Comparison of ENCODE assay signal across 8 cellular contexts in the genomic region with DNA sequence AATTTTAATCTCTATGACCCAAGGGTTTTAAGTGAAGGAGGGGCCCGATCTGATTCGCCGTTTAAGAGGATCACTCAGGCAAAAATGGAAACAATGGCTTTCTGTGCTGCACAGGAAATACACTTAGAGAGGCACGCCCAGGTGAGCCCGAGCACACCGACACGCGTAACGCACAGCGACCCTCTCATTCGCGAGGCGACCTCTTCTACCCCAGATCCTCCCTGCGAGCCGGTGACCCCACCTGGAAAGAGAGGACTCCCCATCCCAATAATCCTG. TPM values are rescaled to one million over a fixed set of nuclear protein-coding genes. Genes with fewer than 3 reads are reported as not detected.
A peak's percentile ranks its signal among the peaks of the same experiment; 100 is the strongest.
DNase-seq lines count a peak whose midpoint lies in the region; ATAC-seq, FAIRE-seq and TF ChIP-seq lines count a peak whose summit lies in the region.

No MANE protein-coding gene starts in this region.

- 0% methylated on average over 15 of the region's 15 CpGs for WGBS in K562 (ENCODE audit: insufficient coverage, low coverage, missing lambda C conversion rate)

- no peaks in the 10 kb centered on the region for H4K20me1 ChIP-seq in K562 (replicated peaks; ENCODE audit: control insufficient read depth, insufficient read depth, low read length)

- H3K9ac ChIP-seq in K562 (ENCODE audit: insufficient read depth in 1 of 2, low read depth in 2 of 2, low read length in 2 of 2) (peak overlapping the region; percentile 67 to 93), mucosa of rectum (ENCODE audit: low read depth in 1 of 2, low read length in 2 of 2) (peak overlapping the region; percentile 86 to 97)

- intact Hi-C loops in A673 (cut with micrococcal nuclease; ENCODE audit: unreplicated experiment), result loop anchor here (1.0 kb wide), 1 partner anchor 14 kb away; no protein-coding TSS in a partner anchor
- intact Hi-C loops in K562 (cut with micrococcal nuclease), result loop anchor here (2.0 to 10.0 kb wide), 2 partner anchors 28 to 98 kb away; a partner anchor contains a TSS

- CTCF ChIA-PET in A673 (lab: Charles Lee) (no interaction called here), K562 (lab: Yijun Ruan, JAX; ENCODE audit: low intra/inter-chr PET ratio) (no interaction called here)

- H3K27ac ChIP-seq in A673 (ENCODE audit: low read depth, low read length, poor library complexity, severe bottlenecking) (no peak overlapping the region), K562 (ENCODE audit: extremely low read depth, low read depth, low read length) (peak overlapping the region; percentile 65), mucosa of rectum (ENCODE audit: low read depth in 2 of 2, low read length in 2 of 2) (peak overlapping the region; percentile 99)

- H3K27me3 ChIP-seq in A673 (replicated peaks; ENCODE audit: insufficient read depth, low read depth, low read length, poor library complexity) (no peaks in the 10 kb centered on the region), K562 (ENCODE audit: control insufficient read depth in 2 of 2, insufficient read depth in 2 of 2, low read length in 2 of 2) (no peaks in the 10 kb centered on the region), mucosa of rectum (ENCODE audit: control insufficient read depth in 2 of 2, insufficient read depth in 2 of 2, low read length in 2 of 2) (peaks cover 0 to 3% of the 10 kb centered on the region in 2 donors)

- H3K9me3 ChIP-seq in A673 (ENCODE audit: low read depth, low read length, poor library complexity, severe bottlenecking) (no peaks in the 10 kb centered on the region), K562 (replicated peaks; ENCODE audit: control insufficient read depth, insufficient read depth, low read depth, low read length) (no peaks in the 10 kb centered on the region), mucosa of rectum (ENCODE audit: control insufficient read depth in 2 of 2, low read length in 2 of 2) (no peaks in the 10 kb centered on the region)

- H3K4me1 ChIP-seq in A673 (ENCODE audit: insufficient read depth, low read length, poor library complexity, severe bottlenecking) (peaks cover 11% of the 10 kb centered on the region), K562 (replicated peaks in 1 of 2; ENCODE audit: control insufficient read depth in 2 of 2, insufficient read depth in 2 of 2, low read length in 2 of 2) (peaks cover 9 to 23% of the 10 kb centered on the region in 2 experiments), mucosa of rectum (ENCODE audit: control insufficient read depth in 2 of 2, insufficient read depth in 2 of 2, low read length in 2 of 2) (peaks cover 17 to 25% of the 10 kb centered on the region in 2 donors)

- H2AFZ ChIP-seq in K562 (ENCODE audit: low read depth, low read length), result peak overlapping the region; percentile 95

- H3K4me2 ChIP-seq in K562 (ENCODE audit: insufficient read depth, low read length), result peak overlapping the region; percentile 91

- in situ Hi-C loops in K562 (cut with MboI), result no loop called here

- POLR2A ChIA-PET in A673 (lab: Charles Lee; ENCODE audit: low non-redundant PET) (no interaction called here), K562 (lab: Yijun Ruan, JAX) (interaction anchor here (0.7 to 1.6 kb wide), 5 partner anchors 13 to 236 kb away, joined by 3 to 7 read pairs (median 5); a partner anchor contains a TSS)

- no peaks in the 10 kb centered on the region for H3K36me3 ChIP-seq in A673 (ENCODE audit: insufficient read depth, low read length, poor library complexity, severe bottlenecking)
- no peaks in the 10 kb centered on the region for H3K36me3 ChIP-seq in K562 (ENCODE audit: control insufficient read depth, insufficient read depth, low read length)
- peaks cover 0 to 4% of the 10 kb centered on the region in 2 donors for H3K36me3 ChIP-seq in mucosa of rectum (ENCODE audit: control insufficient read depth in 2 of 2, insufficient read depth in 2 of 2, low read length in 2 of 2)

- H3K4me3 ChIP-seq in A673 (ENCODE audit: low read depth, low read length, poor library complexity, severe bottlenecking), result peak overlapping the region; percentile 52
- H3K4me3 ChIP-seq in K562, result peak overlapping the region; percentile 64
- H3K4me3 ChIP-seq in mucosa of rectum (ENCODE audit: low read length in 2 of 2), result peak overlapping the region; percentile 80 to 88

- ATAC-seq in GM19324 (IDR thresholded peaks at IDR 0.05; ENCODE audit: low FRiP score, unreplicated experiment) (peak; percentile 18), K562 (peak; percentile 54)

- no peak for TF ChIP-seq EP300 in K562 (IDR thresholded peaks at IDR 0.05; ENCODE audit: low read length)

- peaks cover 4% of the 10 kb centered on the region for H3K9me1 ChIP-seq in K562 (ENCODE audit: control insufficient read depth, insufficient read depth, low read length)

- TF ChIP-seq CTCF in A673 (conservative IDR thresholded peaks at IDR 0.05; ENCODE audit: low read depth, low read length) (no peak), K562 (IDR thresholded peaks at IDR 0.05 in 2 of 3, conservative IDR thresholded peaks at IDR 0.05 in 1 of 3; ENCODE audit: insufficient read depth in 2 of 3, low read depth in 1 of 3, low read length in 3 of 3) (no peak)

- no peak for DNase-seq in A673 (ENCODE audit: low spot score)
- peak; percentile 42 for DNase-seq in HPDE6-E6E7 (ENCODE audit: extremely low spot score)
- DNase-seq in K562 (ENCODE audit: extremely low read depth in 1 of 4, low spot score in 3 of 4), result peak in 2 of 4 experiments; percentile 17 to 55
- DNase-seq in cerebellar nuclear complex (lab: John Stamatoyannopoulos, UW), result no peak
- DNase-seq in nucleus accumbens (lab: John Stamatoyannopoulos, UW), result no peak
- DNase-seq in activated effector memory CD4-positive, alpha-beta T cell treated with Interleukin-2 at 50 U/mL for 16 hours, result no peak

- no peak for TF ChIP-seq RAD21 in K562 (CRISPR knock-in tag; conservative IDR thresholded peaks at IDR 0.05 in 1 of 2, IDR thresholded peaks at IDR 0.05 in 1 of 2)

- no peak; the same call in 1 of the 2 replicates for TF ChIP-seq POLR2A in K562 (conservative IDR thresholded peaks at IDR 0.05)

- H3K79me2 ChIP-seq in K562 (ENCODE audit: control insufficient read depth, insufficient read depth, low read length), result peaks cover 13% of the 10 kb centered on the region

- no TSS peak for BruUV-seq in A673 (replicated peaks; lab: Mats Ljungman, UMichigan)
- no TSS peak for BruUV-seq in K562 (replicated peaks; lab: Mats Ljungman, UMichigan)

- FAIRE-seq in K562 (lab: Jason Lieb, UNC), result no peak

RNA-seq across cellular contexts. Expression of a gene that starts 0.2 kb away (rescaled TPM):
- total RNA-seq in A673 (2021) (0.95 and 1.7 TPM in 2 replicates), K562 (2014; rRNA removed) (20.0 and 25.9 TPM in 2 replicates), K562 (2014; rRNA removed; fragmentation: Illumina TruSeq; extraction: Trizol) (3.0 and 4.8 TPM in 2 replicates), K562 (2015; rRNA removed; fragmentation: Illumina TruSeq; extraction: Trizol) (8.6 and 8.9 TPM in 2 replicates), K562 (2021) (19.4 and 26.3 TPM in 2 replicates)
- total RNA-seq in K562 (2011; cell fraction: chromatin; rRNA removed; ENCODE audit: low replicate concordance), result 17.3 and 38.7 TPM in 2 replicates
- total RNA-seq in K562 (2011; cell fraction: nucleolus; rRNA removed), result 28.7 and 29.6 TPM in 2 replicates
- total RNA-seq in K562 (2011; cell fraction: nucleoplasm; rRNA removed), result 21.3 and 22.0 TPM in 2 replicates
- polyA plus RNA-seq in K562 (2011; rRNA removed) (8.7 and 13.4 TPM in 2 replicates), K562 (2014; fragmentation: Illumina TruSeq; extraction: Trizol) (9.6 and 17.7 TPM in 2 replicates), K562 (2014; fragmentation: Nextera tagmentation; extraction: Ambion mirVana) (under 1 TPM; 0.75 to 0.83 TPM), K562 (2014; rRNA removed) (19.8 and 24.8 TPM in 2 replicates)
- 12.2 and 22.2 TPM in 2 replicates for polyA plus RNA-seq in K562 (2011; cell fraction: cytosol; rRNA removed)
- polyA plus RNA-seq in K562 (2011; cell fraction: nucleus; rRNA removed), result 20.1 and 35.1 TPM in 2 replicates
- polyA plus RNA-seq in K562 (2012), result 10.3 and 10.8 TPM in 2 replicates
- 3.0 and 4.7 TPM in 2 replicates for polyA minus RNA-seq in K562 (2011; rRNA and poly(A)+ RNA removed)
- 8.7 and 11.1 TPM in 2 replicates for polyA minus RNA-seq in K562 (2011; cell fraction: cytosol; rRNA and poly(A)+ RNA removed)
- 17.0 and 18.8 TPM in 2 replicates for polyA minus RNA-seq in K562 (2011; cell fraction: nucleus; rRNA and poly(A)+ RNA removed)

RNA-seq across cellular contexts. Expression of a gene that starts 5.5 kb away (rescaled TPM):
- 51.6 and 54.9 TPM in 2 replicates for total RNA-seq in A673 (2021)
- 12.0 and 34.0 TPM in 2 replicates for total RNA-seq in K562 (2011; cell fraction: chromatin; rRNA removed; ENCODE audit: low replicate concordance)
- total RNA-seq in K562 (2011; cell fraction: nucleolus; rRNA removed), result 15.5 and 23.5 TPM in 2 replicates
- 12.6 and 13.2 TPM in 2 replicates for total RNA-seq in K562 (2011; cell fraction: nucleoplasm; rRNA removed)
- 13.6 and 13.7 TPM in 2 replicates for total RNA-seq in K562 (2014; rRNA removed)
- total RNA-seq in K562 (2014; rRNA removed; fragmentation: Illumina TruSeq; extraction: Trizol), result 8.7 and 9.4 TPM in 2 replicates
- total RNA-seq in K562 (2015; rRNA removed; fragmentation: Illumina TruSeq; extraction: Trizol), result 19.1 and 19.7 TPM in 2 replicates
- total RNA-seq in K562 (2021), result 17.3 and 20.1 TPM in 2 replicates
- polyA plus RNA-seq in K562 (2011; rRNA removed), result 8.4 and 18.5 TPM in 2 replicates
- 7.1 and 10.6 TPM in 2 replicates for polyA plus RNA-seq in K562 (2011; cell fraction: cytosol; rRNA removed)
- polyA plus RNA-seq in K562 (2011; cell fraction: nucleus; rRNA removed), result 19.2 and 28.2 TPM in 2 replicates
- polyA plus RNA-seq in K562 (2012), result 18.1 and 29.2 TPM in 2 replicates
- 12.4 and 13.3 TPM in 2 replicates for polyA plus RNA-seq in K562 (2014; fragmentation: Illumina TruSeq; extraction: Trizol)
- 1 to 10 TPM in 1 of 2 experiments, under 1 TPM in 1; 0.46 to 1.3 TPM for polyA plus RNA-seq in K562 (2014; fragmentation: Nextera tagmentation; extraction: Ambion mirVana)
- 10.9 and 11.1 TPM in 2 replicates for polyA plus RNA-seq in K562 (2014; rRNA removed)
- polyA minus RNA-seq in K562 (2011; rRNA and poly(A)+ RNA removed), result 10.3 and 18.3 TPM in 2 replicates
- 4.7 and 11.8 TPM in 2 replicates for polyA minus RNA-seq in K562 (2011; cell fraction: cytosol; rRNA and poly(A)+ RNA removed)
- 12.7 and 24.3 TPM in 2 replicates for polyA minus RNA-seq in K562 (2011; cell fraction: nucleus; rRNA and poly(A)+ RNA removed)

RNA-seq across cellular contexts. Expression of a gene that starts 27.5 kb away (rescaled TPM):
- total RNA-seq in A673 (2021) (70.2 and 79.2 TPM in 2 replicates), K562 (2014; rRNA removed) (57.4 and 61.8 TPM in 2 replicates), K562 (2014; rRNA removed; fragmentation: Illumina TruSeq; extraction: Trizol) (23.6 and 29.4 TPM in 2 replicates), K562 (2015; rRNA removed; fragmentation: Illumina TruSeq; extraction: Trizol) (34.6 and 36.1 TPM in 2 replicates), K562 (2021) (59.1 and 63.2 TPM in 2 replicates)
- total RNA-seq in K562 (2011; cell fraction: chromatin; rRNA removed; ENCODE audit: low replicate concordance), result 67.3 and 119 TPM in 2 replicates
- 65.3 and 66.5 TPM in 2 replicates for total RNA-seq in K562 (2011; cell fraction: nucleolus; rRNA removed)
- total RNA-seq in K562 (2011; cell fraction: nucleoplasm; rRNA removed), result 53.5 and 66.7 TPM in 2 replicates
- polyA plus RNA-seq in K562 (2011; rRNA removed) (29.1 and 39.3 TPM in 2 replicates), K562 (2014; fragmentation: Illumina TruSeq; extraction: Trizol) (56.2 and 56.7 TPM in 2 replicates), K562 (2014; fragmentation: Nextera tagmentation; extraction: Ambion mirVana) (1 to 10 TPM; 1.2 to 2.7 TPM), K562 (2014; rRNA removed) (66.6 and 66.8 TPM in 2 replicates)
- polyA plus RNA-seq in K562 (2011; cell fraction: cytosol; rRNA removed), result 22.8 and 30.6 TPM in 2 replicates
- polyA plus RNA-seq in K562 (2011; cell fraction: nucleus; rRNA removed), result 113 and 133 TPM in 2 replicates
- polyA plus RNA-seq in K562 (2012), result 47.5 and 50.8 TPM in 2 replicates
- 17.1 and 20.3 TPM in 2 replicates for polyA minus RNA-seq in K562 (2011; rRNA and poly(A)+ RNA removed)
- polyA minus RNA-seq in K562 (2011; cell fraction: cytosol; rRNA and poly(A)+ RNA removed), result 18.3 and 21.0 TPM in 2 replicates
- 21.3 and 30.1 TPM in 2 replicates for polyA minus RNA-seq in K562 (2011; cell fraction: nucleus; rRNA and poly(A)+ RNA removed)

RNA-seq across cellular contexts. Expression of a gene that starts 29.6 kb away (rescaled TPM):
- 36.4 and 37.4 TPM in 2 replicates for total RNA-seq in A673 (2021)
- total RNA-seq in K562 (2011; cell fraction: chromatin; rRNA removed; ENCODE audit: low replicate concordance), result 45.9 and 112 TPM in 2 replicates
- total RNA-seq in K562 (2011; cell fraction: nucleolus; rRNA removed), result 96.6 and 107 TPM in 2 replicates
- total RNA-seq in K562 (2011; cell fraction: nucleoplasm; rRNA removed), result 72.1 and 74.9 TPM in 2 replicates
- total RNA-seq in K562 (2014; rRNA removed), result 23.8 and 33.5 TPM in 2 replicates
- 12.3 and 16.4 TPM in 2 replicates for total RNA-seq in K562 (2014; rRNA removed; fragmentation: Illumina TruSeq; extraction: Trizol)
- total RNA-seq in K562 (2015; rRNA removed; fragmentation: Illumina TruSeq; extraction: Trizol), result 21.9 and 24.4 TPM in 2 replicates
- total RNA-seq in K562 (2021), result 31.1 and 33.1 TPM in 2 replicates
- polyA plus RNA-seq in K562 (2011; rRNA removed), result 29.8 and 46.5 TPM in 2 replicates
- polyA plus RNA-seq in K562 (2011; cell fraction: cytosol; rRNA removed), result 43.8 and 51.1 TPM in 2 replicates
- 180 and 195 TPM in 2 replicates for polyA plus RNA-seq in K562 (2011; cell fraction: nucleus; rRNA removed)
- polyA plus RNA-seq in K562 (2012), result 29.9 and 65.7 TPM in 2 replicates
- polyA plus RNA-seq in K562 (2014; fragmentation: Illumina TruSeq; extraction: Trizol), result 32.3 and 33.2 TPM in 2 replicates
- 1 to 10 TPM; 2.4 to 6.1 TPM for polyA plus RNA-seq in K562 (2014; fragmentation: Nextera tagmentation; extraction: Ambion mirVana)
- polyA plus RNA-seq in K562 (2014; rRNA removed), result 32.9 and 36.4 TPM in 2 replicates
- polyA minus RNA-seq in K562 (2011; rRNA and poly(A)+ RNA removed), result 22.3 and 35.9 TPM in 2 replicates
- polyA minus RNA-seq in K562 (2011; cell fraction: cytosol; rRNA and poly(A)+ RNA removed), result 21.0 and 22.6 TPM in 2 replicates
- 18.7 and 34.9 TPM in 2 replicates for polyA minus RNA-seq in K562 (2011; cell fraction: nucleus; rRNA and poly(A)+ RNA removed)

RNA-seq across cellular contexts. Expression of a gene that starts 46.6 kb away (rescaled TPM):
- total RNA-seq in A673 (2021) (1.8 TPM in 2 replicates), K562 (2014; rRNA removed) (0.59 and 2.0 TPM in 2 replicates), K562 (2014; rRNA removed; fragmentation: Illumina TruSeq; extraction: Trizol) (1.1 and 1.5 TPM in 2 replicates), K562 (2015; rRNA removed; fragmentation: Illumina TruSeq; extraction: Trizol) (2.1 and 2.2 TPM in 2 replicates), K562 (2021) (8.0 and 10.6 TPM in 2 replicates)
- 19.5 and 33.3 TPM in 2 replicates for total RNA-seq in K562 (2011; cell fraction: chromatin; rRNA removed; ENCODE audit: low replicate concordance)
- total RNA-seq in K562 (2011; cell fraction: nucleolus; rRNA removed), result 14.5 and 17.5 TPM in 2 replicates
- 15.2 and 15.6 TPM in 2 replicates for total RNA-seq in K562 (2011; cell fraction: nucleoplasm; rRNA removed)
- polyA plus RNA-seq in K562 (2011; rRNA removed) (9.1 and 40.9 TPM in 2 replicates), K562 (2014; fragmentation: Illumina TruSeq; extraction: Trizol) (2.4 and 4.3 TPM in 2 replicates), K562 (2014; fragmentation: Nextera tagmentation; extraction: Ambion mirVana) (1 to 10 TPM; 1.2 to 2.2 TPM), K562 (2014; rRNA removed) (2.5 and 5.4 TPM in 2 replicates)
- polyA plus RNA-seq in K562 (2011; cell fraction: cytosol; rRNA removed), result 9.2 and 36.7 TPM in 2 replicates
- 23.7 and 50.5 TPM in 2 replicates for polyA plus RNA-seq in K562 (2011; cell fraction: nucleus; rRNA removed)
- polyA plus RNA-seq in K562 (2012), result 7.4 and 20.1 TPM in 2 replicates
- polyA minus RNA-seq in K562 (2011; rRNA and poly(A)+ RNA removed), result 6.5 and 24.5 TPM in 2 replicates
- 23.9 and 64.6 TPM in 2 replicates for polyA minus RNA-seq in K562 (2011; cell fraction: cytosol; rRNA and poly(A)+ RNA removed)
- polyA minus RNA-seq in K562 (2011; cell fraction: nucleus; rRNA and poly(A)+ RNA removed), result 16.2 and 39.1 TPM in 2 replicates
